2 cellular contexts compared by ENCODE assay signal in the genomic region with DNA sequence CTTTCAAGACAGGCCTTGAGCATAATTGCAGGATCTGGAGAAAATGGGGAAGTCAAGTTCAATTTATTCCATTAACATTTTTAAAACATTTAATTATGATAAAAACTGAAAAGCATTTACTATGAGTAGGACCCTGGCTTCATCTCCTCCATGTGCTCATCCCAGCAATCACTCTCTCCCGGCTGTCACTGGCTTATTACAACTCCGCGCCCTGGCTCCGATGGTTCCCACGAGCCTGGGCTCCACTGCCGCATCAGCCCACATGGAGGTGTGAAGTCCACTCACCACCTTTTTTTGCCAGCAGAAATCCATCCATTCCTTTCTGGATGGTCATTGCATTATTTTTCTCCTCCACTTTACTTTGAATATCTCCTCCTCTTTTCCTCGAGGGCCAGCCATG.
TF ChIP-seq lines count a peak whose summit lies in the region.

No MANE protein-coding gene starts in this region.

TF ChIP-seq in liver, 16 proteins besides CTCF, POLR2A, EP300 and RAD21 (continued from another document):
- TF ChIP-seq, protein P1, sequence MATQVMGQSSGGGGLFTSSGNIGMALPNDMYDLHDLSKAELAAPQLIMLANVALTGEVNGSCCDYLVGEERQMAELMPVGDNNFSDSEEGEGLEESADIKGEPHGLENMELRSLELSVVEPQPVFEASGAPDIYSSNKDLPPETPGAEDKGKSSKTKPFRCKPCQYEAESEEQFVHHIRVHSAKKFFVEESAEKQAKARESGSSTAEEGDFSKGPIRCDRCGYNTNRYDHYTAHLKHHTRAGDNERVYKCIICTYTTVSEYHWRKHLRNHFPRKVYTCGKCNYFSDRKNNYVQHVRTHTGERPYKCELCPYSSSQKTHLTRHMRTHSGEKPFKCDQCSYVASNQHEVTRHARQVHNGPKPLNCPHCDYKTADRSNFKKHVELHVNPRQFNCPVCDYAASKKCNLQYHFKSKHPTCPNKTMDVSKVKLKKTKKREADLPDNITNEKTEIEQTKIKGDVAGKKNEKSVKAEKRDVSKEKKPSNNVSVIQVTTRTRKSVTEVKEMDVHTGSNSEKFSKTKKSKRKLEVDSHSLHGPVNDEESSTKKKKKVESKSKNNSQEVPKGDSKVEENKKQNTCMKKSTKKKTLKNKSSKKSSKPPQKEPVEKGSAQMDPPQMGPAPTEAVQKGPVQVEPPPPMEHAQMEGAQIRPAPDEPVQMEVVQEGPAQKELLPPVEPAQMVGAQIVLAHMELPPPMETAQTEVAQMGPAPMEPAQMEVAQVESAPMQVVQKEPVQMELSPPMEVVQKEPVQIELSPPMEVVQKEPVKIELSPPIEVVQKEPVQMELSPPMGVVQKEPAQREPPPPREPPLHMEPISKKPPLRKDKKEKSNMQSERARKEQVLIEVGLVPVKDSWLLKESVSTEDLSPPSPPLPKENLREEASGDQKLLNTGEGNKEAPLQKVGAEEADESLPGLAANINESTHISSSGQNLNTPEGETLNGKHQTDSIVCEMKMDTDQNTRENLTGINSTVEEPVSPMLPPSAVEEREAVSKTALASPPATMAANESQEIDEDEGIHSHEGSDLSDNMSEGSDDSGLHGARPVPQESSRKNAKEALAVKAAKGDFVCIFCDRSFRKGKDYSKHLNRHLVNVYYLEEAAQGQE (IDR thresholded peaks at IDR 0.05), result no peak
- no peak for TF ChIP-seq SP1 (IDR thresholded peaks at IDR 0.05)
- TF ChIP-seq JUND (IDR thresholded peaks at IDR 0.05), result no peak
TF ChIP-seq in liver: peak in this region for 0.

TF ChIP-seq in HepG2, 621 proteins besides CTCF, POLR2A, EP300 and RAD21 (continued from another document):
- TF ChIP-seq, protein P2, sequence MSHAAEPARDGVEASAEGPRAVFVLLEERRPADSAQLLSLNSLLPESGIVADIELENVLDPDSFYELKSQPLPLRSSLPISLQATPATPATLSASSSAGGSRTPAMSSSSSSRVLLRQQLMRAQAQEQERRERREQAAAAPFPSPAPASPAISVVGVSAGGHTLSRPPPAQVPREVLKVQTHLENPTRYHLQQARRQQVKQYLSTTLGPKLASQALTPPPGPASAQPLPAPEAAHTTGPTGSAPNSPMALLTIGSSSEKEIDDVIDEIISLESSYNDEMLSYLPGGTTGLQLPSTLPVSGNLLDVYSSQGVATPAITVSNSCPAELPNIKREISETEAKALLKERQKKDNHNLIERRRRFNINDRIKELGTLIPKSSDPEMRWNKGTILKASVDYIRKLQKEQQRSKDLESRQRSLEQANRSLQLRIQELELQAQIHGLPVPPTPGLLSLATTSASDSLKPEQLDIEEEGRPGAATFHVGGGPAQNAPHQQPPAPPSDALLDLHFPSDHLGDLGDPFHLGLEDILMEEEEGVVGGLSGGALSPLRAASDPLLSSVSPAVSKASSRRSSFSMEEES (CRISPR knock-in tag; IDR thresholded peaks at IDR 0.05), result no peak
- TF ChIP-seq ETV5 (CRISPR knock-in tag; IDR thresholded peaks at IDR 0.05; ENCODE audit: borderline replicate concordance) (no peak), ZNF329 (CRISPR knock-in tag; IDR thresholded peaks at IDR 0.05; ENCODE audit: low read depth) (no peak)
- TF ChIP-seq, protein P3, sequence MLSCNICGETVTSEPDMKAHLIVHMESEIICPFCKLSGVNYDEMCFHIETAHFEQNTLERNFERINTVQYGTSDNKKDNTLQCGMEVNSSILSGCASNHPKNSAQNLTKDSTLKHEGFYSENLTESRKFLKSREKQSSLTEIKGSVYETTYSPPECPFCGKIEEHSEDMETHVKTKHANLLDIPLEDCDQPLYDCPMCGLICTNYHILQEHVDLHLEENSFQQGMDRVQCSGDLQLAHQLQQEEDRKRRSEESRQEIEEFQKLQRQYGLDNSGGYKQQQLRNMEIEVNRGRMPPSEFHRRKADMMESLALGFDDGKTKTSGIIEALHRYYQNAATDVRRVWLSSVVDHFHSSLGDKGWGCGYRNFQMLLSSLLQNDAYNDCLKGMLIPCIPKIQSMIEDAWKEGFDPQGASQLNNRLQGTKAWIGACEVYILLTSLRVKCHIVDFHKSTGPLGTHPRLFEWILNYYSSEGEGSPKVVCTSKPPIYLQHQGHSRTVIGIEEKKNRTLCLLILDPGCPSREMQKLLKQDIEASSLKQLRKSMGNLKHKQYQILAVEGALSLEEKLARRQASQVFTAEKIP (CRISPR knock-in tag; IDR thresholded peaks at IDR 0.05; ENCODE audit: borderline replicate concordance), result no peak
